ENCODE assay signal across 11 cellular contexts in genomic region chr20:18585134-18585533, GRCh38. TPM values are rescaled to one million over a fixed set of nuclear protein-coding genes. Genes with fewer than 3 reads are reported as not detected.
DNase-seq lines count a peak whose midpoint lies in the region; FAIRE-seq and TF ChIP-seq lines count a peak whose summit lies in the region.
"Had no signal": no experiment of that assay in that cellular context is flagged by ENCODE, and none has a peak within 500 bp of the region (broad histone marks: within the 10 kb centered on the region; RNA-seq: fewer than 3 reads in every experiment).

No MANE protein-coding gene starts in this region.

- H3K14ac ChIP-seq in mesenchymal stem cell (ENCODE audit: low read length in 2 of 2) = no peak overlapping the region

- WGBS in mesenchymal stem cell = 97% methylated on average over 2 of the region's 2 CpGs

- no peak overlapping the region for H3K23ac ChIP-seq in mesenchymal stem cell (ENCODE audit: low read length in 2 of 2)

- no peak overlapping the region for H3K4ac ChIP-seq in mesenchymal stem cell (ENCODE audit: low read depth in 1 of 2, low read length in 2 of 2)

- no peak overlapping the region for H3K18ac ChIP-seq in mesenchymal stem cell (ENCODE audit: low read depth in 1 of 2, low read length in 2 of 2)

- DNase-seq in ELR (ENCODE audit: low read depth) (peak; percentile 47), NCI-H146 (lab: John Stamatoyannopoulos, UW) (peak; percentile 8), dedifferentiated amniotic fluid mesenchymal stem cell (ENCODE audit: extremely low spot score) (peak; percentile 76), mesenchymal stem cell (peak; percentile 31), right atrium auricular region (ENCODE audit: low spot score) (no peak), urothelium cell line (ENCODE audit: low spot score) (no peak)
- DNase-seq in stimulated activated CD4-positive, alpha-beta T cell treated with anti-CD3 and anti-CD28 coated beads, Interleukin-4, amount 100 ng/mL, for 1 hour = no peak
- DNase-seq: activated T-cell treated with anti-CD3 and anti-CD28 coated beads, Interleukin-2, amount 50 U/mL, for 48 hours; Peyer's patch; tibial artery had no signal

- H2BK120ac ChIP-seq in mesenchymal stem cell (ENCODE audit: low read depth, low read length) = no peak overlapping the region

- H4K8ac ChIP-seq in mesenchymal stem cell (ENCODE audit: low read length) = no peak overlapping the region

- H2BK15ac ChIP-seq in mesenchymal stem cell (ENCODE audit: low read depth, poor library complexity, severe bottlenecking) = no peak overlapping the region

- H2BK12ac ChIP-seq in mesenchymal stem cell (ENCODE audit: low read length in 2 of 2) = no peak overlapping the region

- H2AK5ac ChIP-seq in mesenchymal stem cell (ENCODE audit: low read length, severe bottlenecking) = no peak overlapping the region

- no peaks in the 10 kb centered on the region for H3K79me1 ChIP-seq in mesenchymal stem cell (replicated peaks; ENCODE audit: low read length, poor library complexity, severe bottlenecking)

- no peaks in the 10 kb centered on the region for H3K27me3 ChIP-seq in mesenchymal stem cell (ENCODE audit: control insufficient read depth in 1 of 2, insufficient read depth in 1 of 2, low read length in 2 of 2)
- H3K27me3 ChIP-seq in right atrium auricular region = no peaks in the 10 kb centered on the region
- H3K27me3 ChIP-seq: cardiac muscle cell, Peyer's patch, tibial artery had no signal

- peaks cover 6% of the 10 kb centered on the region for H3K4me1 ChIP-seq in mesenchymal stem cell (ENCODE audit: control insufficient read depth, insufficient read depth, low read depth, low read length)
- peaks cover 0 to 12% of the 10 kb centered on the region in 2 donors for H3K4me1 ChIP-seq in right atrium auricular region

- H3K27ac ChIP-seq in mesenchymal stem cell (ENCODE audit: low read length, poor library complexity, severe bottlenecking) (peak overlapping the region; percentile 44), right atrium auricular region (no peak overlapping the region)
- H3K27ac ChIP-seq: cardiac muscle cell, Peyer's patch, tibial artery had no signal

- no peak overlapping the region for H2BK5ac ChIP-seq in mesenchymal stem cell (ENCODE audit: low read depth, low read length, poor library complexity, severe bottlenecking)

- FAIRE-seq in urothelium cell line (lab: Jason Lieb, UNC) = no peak

- H3K4me3 ChIP-seq in mesenchymal stem cell (ENCODE audit: insufficient read depth in 1 of 2, low read depth in 1 of 2, low read length in 2 of 2) (no peak overlapping the region), right atrium auricular region (no peak overlapping the region)
- H3K4me3 ChIP-seq: cardiac muscle cell, Peyer's patch, tibial artery had no signal

- no peak overlapping the region for H2AFZ ChIP-seq in mesenchymal stem cell (ENCODE audit: low read depth, low read length)

- H4K91ac ChIP-seq in mesenchymal stem cell (ENCODE audit: low read length) = no peak overlapping the region

- H3K9me3 ChIP-seq in mesenchymal stem cell (ENCODE audit: control insufficient read depth, low read length) = no peaks in the 10 kb centered on the region
- H3K9me3 ChIP-seq in right atrium auricular region = no peaks in the 10 kb centered on the region
- H3K9me3 ChIP-seq: Peyer's patch, tibial artery had no signal

- no peak overlapping the region for H3K4me2 ChIP-seq in mesenchymal stem cell (ENCODE audit: low read length, poor library complexity, severe bottlenecking)

- TF ChIP-seq CTCF in right atrium auricular region (IDR thresholded peaks at IDR 0.05) = no peak

- H3K36me3 ChIP-seq in mesenchymal stem cell (ENCODE audit: control insufficient read depth in 1 of 2, insufficient read depth in 2 of 2, low read depth in 1 of 2, low read length in 2 of 2) (no peaks in the 10 kb centered on the region), right atrium auricular region (no peaks in the 10 kb centered on the region)
- H3K36me3 ChIP-seq: cardiac muscle cell, Peyer's patch, tibial artery had no signal

- H3K9ac ChIP-seq in mesenchymal stem cell (ENCODE audit: low read length) = no peak overlapping the region

RNA-seq across cellular contexts. Expression of gene DTD1, which starts 2.7 kb away (rescaled TPM):
- polyA plus RNA-seq in mesenchymal stem cell (2013, experiment 1 of 2) = 38.8 TPM
- 39.2 TPM for polyA plus RNA-seq in mesenchymal stem cell (2013, experiment 2 of 2)
- 10 to 100 TPM; 15.5 to 16.9 TPM for total RNA-seq in right atrium auricular region

RNA-seq across cellular contexts. Expression of gene SMIM26, which starts 17.9 kb away (rescaled TPM):
- 164 TPM for polyA plus RNA-seq in mesenchymal stem cell (2013, experiment 1 of 2)
- 170 TPM for polyA plus RNA-seq in mesenchymal stem cell (2013, experiment 2 of 2)
- total RNA-seq in right atrium auricular region = 100 to 1,000 TPM; 165 to 170 TPM

Comparison
In these comparisons a context has a peak if more than half of its experiments do, and no peak if none do; other contexts are left out.
1. DNase-seq: peak in ELR (single experiment), NCI-H146 (single experiment), dedifferentiated amniotic fluid mesenchymal stem cell (single experiment) and mesenchymal stem cell (single experiment); none in right atrium auricular region (single experiment), stimulated activated CD4-positive, alpha-beta T cell treated with anti-CD3 and anti-CD28 coated beads, Interleukin-4, amount 100 ng/mL, for 1 hour (single experiment) and urothelium cell line (single experiment).